Comparison of ENCODE assay signal across 3 cellular contexts in genomic region chr18:46550609-46551008, GRCh38.
TF ChIP-seq lines count a peak whose summit lies in the region.

No MANE protein-coding gene starts in this region.

TF ChIP-seq in HEK293, 187 proteins besides CTCF, POLR2A, EP300 and RAD21:
- TF ChIP-seq ZNF292 (tag by site-specific recombination; IDR thresholded peaks at IDR 0.05; ENCODE audit: borderline replicate concordance, low read depth) (no peak), RBAK (tag by site-specific recombination; IDR thresholded peaks at IDR 0.05) (peak; percentile 67; the same call in 1 of the 2 replicates), ZSCAN16 (tag by site-specific recombination; IDR thresholded peaks at IDR 0.05) (no peak)

TF ChIP-seq in K562, 482 proteins besides CTCF, POLR2A, EP300 and RAD21:
- TF ChIP-seq RCOR1 (IDR thresholded peaks at IDR 0.05; ENCODE audit: borderline replicate concordance in 1 of 2, low read depth in 2 of 2, low read length in 2 of 2) (no peak), RBM34 (IDR thresholded peaks at IDR 0.05; ENCODE audit: borderline replicate concordance, insufficient read depth, low read length) (no peak), POLR2AphosphoS5 (IDR thresholded peaks at IDR 0.05; ENCODE audit: control insufficient read depth, insufficient read depth, low read depth, low read length) (no peak), RBM25 (IDR thresholded peaks at IDR 0.05; ENCODE audit: low read depth, low read length, severe bottlenecking) (peak; percentile 22), MYBL2 (IDR thresholded peaks at IDR 0.05; ENCODE audit: low read depth) (no peak), MYBL2 (CRISPR knock-in tag; IDR thresholded peaks at IDR 0.05; ENCODE audit: borderline replicate concordance) (no peak), ZNF551 (CRISPR knock-in tag; IDR thresholded peaks at IDR 0.05) (no peak), ZBTB11 (CRISPR knock-in tag; IDR thresholded peaks at IDR 0.05) (no peak), CBX8 (IDR thresholded peaks at IDR 0.05; ENCODE audit: borderline replicate concordance, extremely low read depth, low read depth, low read length, poor library complexity, severe bottlenecking) (no peak)
TF ChIP-seq in K562: peak in this region for 1.

TF ChIP-seq in H1, 55 proteins besides CTCF, POLR2A, EP300 and RAD21:
- TF ChIP-seq BCL11A (IDR thresholded peaks at IDR 0.05; ENCODE audit: low read depth in 2 of 2, low read length in 2 of 2) (no peak), HDAC2 (IDR thresholded peaks at IDR 0.05; ENCODE audit: borderline replicate concordance in 1 of 2, low read depth in 2 of 2, low read length in 2 of 2) (no peak), GABPA (IDR thresholded peaks at IDR 0.05; ENCODE audit: borderline replicate concordance, insufficient read depth, low read length) (no peak), CREB1 (IDR thresholded peaks at IDR 0.05) (no peak), CEBPB (IDR thresholded peaks at IDR 0.05; ENCODE audit: low read depth, low read length) (no peak), ASH2L (IDR thresholded peaks at IDR 0.05; ENCODE audit: low read length) (no peak), KDM1A (IDR thresholded peaks at IDR 0.05; ENCODE audit: borderline replicate concordance, low read length) (peak; percentile 56; the same call in 1 of the 2 replicates)
